ENCODE assay signal across 17 cellular contexts in genomic region chr14:64641760-64642159, GRCh38.
DNase-seq lines count a peak whose midpoint lies in the region; ATAC-seq, FAIRE-seq and TF ChIP-seq lines count a peak whose summit lies in the region.
"Had no signal": no experiment of that assay in that cellular context is flagged by ENCODE, and none has a peak within 500 bp of the region (broad histone marks: within the 10 kb centered on the region; RNA-seq: fewer than 3 reads in every experiment).

No MANE protein-coding gene starts in this region.

- H3K79me1 ChIP-seq in trophoblast cell (ENCODE audit: low read length): peaks cover 61% of the 10 kb centered on the region

- peak overlapping the region; percentile 97 for H2BK12ac ChIP-seq in trophoblast cell (ENCODE audit: low read length)

- no peak overlapping the region for H3K18ac ChIP-seq in trophoblast cell (ENCODE audit: low read length)

- no peak for ATAC-seq in right lobe of liver
- ATAC-seq: HCT116 had no signal

- peaks cover 6% of the 10 kb centered on the region for H3K36me3 Mint-ChIP-seq in Caco-2 (ENCODE audit: insufficient read depth, unreplicated experiment)
- H3K36me3 Mint-ChIP-seq in activated CD4-positive, alpha-beta T cell treated with anti-CD3 and anti-CD28 coated beads, Interleukin-2, amount 10 ng/mL, durations not matched to agents 24 days and 14 days (ENCODE audit: low read depth): no peaks in the 10 kb centered on the region
- H3K36me3 Mint-ChIP-seq: CD4-positive, alpha-beta memory T cell had no signal

- CTCF ChIA-PET in Caco-2 (lab: Charles Lee): no interaction called here

- no peaks in the 10 kb centered on the region for H3K27me3 Mint-ChIP-seq in Caco-2 (ENCODE audit: insufficient read depth, unreplicated experiment)
- peaks cover 28% of the 10 kb centered on the region for H3K27me3 Mint-ChIP-seq in activated CD4-positive, alpha-beta T cell treated with anti-CD3 and anti-CD28 coated beads, Interleukin-2, amount 10 ng/mL, durations not matched to agents 24 days and 14 days

- H4K91ac ChIP-seq in trophoblast cell (ENCODE audit: low read depth, low read length): peak overlapping the region; percentile 87

- peaks cover 72% of the 10 kb centered on the region for H3K4me1 ChIP-seq in Caco-2
- peaks cover 36 to 40% of the 10 kb centered on the region in 2 experiments for H3K4me1 ChIP-seq in trophoblast cell (ENCODE audit: control insufficient read depth in 1 of 2, insufficient read depth in 2 of 2, low read length in 2 of 2)
- peaks cover 0 to 34% (median 17%) of the 10 kb centered on the region in 4 donors for H3K4me1 ChIP-seq in right lobe of liver
- H3K4me1 ChIP-seq: BE2C had no signal

- peak overlapping the region; percentile 39 for H3K27ac Mint-ChIP-seq in Caco-2 (ENCODE audit: unreplicated experiment)
- no peak overlapping the region for H3K27ac Mint-ChIP-seq in activated CD4-positive, alpha-beta T cell treated with anti-CD3 and anti-CD28 coated beads, Interleukin-2, amount 10 ng/mL, durations not matched to agents 24 days and 14 days
- H3K27ac Mint-ChIP-seq: CD4-positive, alpha-beta memory T cell had no signal

- H3K4me3 ChIP-seq in Caco-2 (ENCODE audit: low read depth, low read length) (no peak overlapping the region), trophoblast cell (ENCODE audit: low read depth, low read length) (no peak overlapping the region), right lobe of liver (no peak overlapping the region)

- BruUV-seq in Caco-2 (replicated peaks; lab: Mats Ljungman, UMichigan): no TSS peak

- POLR2A ChIA-PET in Caco-2 (lab: Charles Lee): no interaction called here

- H3K23ac ChIP-seq in trophoblast cell (ENCODE audit: low read length): no peak overlapping the region

- intact Hi-C loops in Caco-2 (cut with micrococcal nuclease; ENCODE audit: unreplicated experiment) (no loop called here), right lobe of liver (cut with DNase I) (no loop called here)
- intact Hi-C loops in activated CD4-positive, alpha-beta T cell treated with anti-CD3 and anti-CD28 coated beads, Interleukin-2, amount 10 ng/mL, durations not matched to agents 24 days and 14 days (cut with micrococcal nuclease): no loop called here

- H3K79me2 ChIP-seq in trophoblast cell (ENCODE audit: control insufficient read depth, insufficient read depth, low read length, poor library complexity): peaks cover 12% of the 10 kb centered on the region

- no peak for TF ChIP-seq CTCF in Caco-2 (IDR thresholded peaks at IDR 0.05; ENCODE audit: insufficient read depth in 1 of 2, low read depth in 1 of 2, low read length in 1 of 2, severe bottlenecking in 1 of 2, unreplicated experiment in 1 of 2)
- no peak for TF ChIP-seq CTCF in right lobe of liver (IDR thresholded peaks at IDR 0.05)

- peak; percentile 73 for FAIRE-seq in urothelium cell line (lab: Jason Lieb, UNC)
- FAIRE-seq: D721Med, H54 had no signal

- H2AFZ ChIP-seq in trophoblast cell (ENCODE audit: insufficient read depth, low read length, poor library complexity): no peak overlapping the region

- no peak for TF ChIP-seq POLR2A in right lobe of liver (IDR thresholded peaks at IDR 0.05)

- H4K12ac ChIP-seq in trophoblast cell (ENCODE audit: low read depth, low read length): no peak overlapping the region

- H3K4me3 Mint-ChIP-seq in Caco-2 (ENCODE audit: unreplicated experiment): no peak overlapping the region
- no peak overlapping the region for H3K4me3 Mint-ChIP-seq in activated CD4-positive, alpha-beta T cell treated with anti-CD3 and anti-CD28 coated beads, Interleukin-2, amount 10 ng/mL, durations not matched to agents 24 days and 14 days
- H3K4me3 Mint-ChIP-seq: CD4-positive, alpha-beta memory T cell had no signal

- H3K9me3 ChIP-seq in Caco-2 (no peaks in the 10 kb centered on the region), trophoblast cell (ENCODE audit: insufficient read depth, low read depth, low read length) (no peaks in the 10 kb centered on the region), right lobe of liver (no peaks in the 10 kb centered on the region)

- no peak overlapping the region for H3K4me2 ChIP-seq in trophoblast cell (ENCODE audit: low read length)

- peak overlapping the region; percentile 69 for H4K8ac ChIP-seq in trophoblast cell (ENCODE audit: low read depth, low read length)

- H3K27ac ChIP-seq in trophoblast cell (ENCODE audit: low read depth, low read length): peak overlapping the region; percentile 33
- H3K27ac ChIP-seq in right lobe of liver: no peak overlapping the region
- H3K27ac ChIP-seq: C4-2B had no signal

- H2BK120ac ChIP-seq in trophoblast cell (ENCODE audit: insufficient read depth, low read length, poor library complexity): peak overlapping the region; percentile 93

- H2BK5ac ChIP-seq in trophoblast cell (ENCODE audit: low read depth, low read length, poor library complexity): peak overlapping the region; percentile 95

- WGBS in trophoblast cell (ENCODE audit: extremely low coverage, insufficient coverage, insufficient read length): no CpG with 5 or more reads among the region's 3 CpGs
- WGBS in right lobe of liver (ENCODE audit: insufficient coverage, low coverage, low lambda C conversion rate, missing lambda C conversion rate): 80% methylated on average over 3 of the region's 3 CpGs

- peak overlapping the region; percentile 97 for H2AK5ac ChIP-seq in trophoblast cell (ENCODE audit: low read length)

- peak overlapping the region; percentile 14 for H3K4ac ChIP-seq in trophoblast cell (ENCODE audit: low read depth, low read length)

- H3K9ac ChIP-seq in trophoblast cell (ENCODE audit: low read length): no peak overlapping the region

- H3K4me1 Mint-ChIP-seq in Caco-2 (ENCODE audit: low read depth, unreplicated experiment): peaks cover 58% of the 10 kb centered on the region
- peaks cover 3% of the 10 kb centered on the region for H3K4me1 Mint-ChIP-seq in activated CD4-positive, alpha-beta T cell treated with anti-CD3 and anti-CD28 coated beads, Interleukin-2, amount 10 ng/mL, durations not matched to agents 24 days and 14 days

- H3K36me3 ChIP-seq in Caco-2 (ENCODE audit: control insufficient read depth, insufficient read depth, low read length) (no peaks in the 10 kb centered on the region), trophoblast cell (ENCODE audit: control insufficient read depth in 1 of 2, insufficient read depth in 2 of 2, low read length in 2 of 2) (no peaks in the 10 kb centered on the region), right lobe of liver (no peaks in the 10 kb centered on the region)
- H3K36me3 ChIP-seq: BE2C had no signal

- peak overlapping the region; percentile 84 for H3K14ac ChIP-seq in trophoblast cell (ENCODE audit: low read length)

- H3K27me3 ChIP-seq in Caco-2 (replicated peaks; ENCODE audit: control insufficient read depth, insufficient read depth, low read length): no peaks in the 10 kb centered on the region
- H3K27me3 ChIP-seq in trophoblast cell (ENCODE audit: insufficient read depth, low read length): no peaks in the 10 kb centered on the region
- H3K27me3 ChIP-seq in right lobe of liver: no peaks in the 10 kb centered on the region
- H3K27me3 ChIP-seq: BE2C had no signal

- no peak for DNase-seq in Caco-2
- DNase-seq in inferior parietal cortex (ENCODE audit: extremely low spot score): peak; percentile 30
- DNase-seq in trophoblast cell: peak in 1 of 2 donors; percentile 65
- DNase-seq in urothelium cell line (ENCODE audit: low spot score): no peak
- DNase-seq in right lobe of liver: no peak
- DNase-seq in DMS53 (lab: John Stamatoyannopoulos, UW): no peak
- no peak for DNase-seq in activated CD4-positive, alpha-beta T cell treated with anti-CD3 and anti-CD28 coated beads, Interleukin-2, amount 10 ng/mL, durations not matched to agents 24 days and 14 days
- DNase-seq: BE2C; CD4-positive, alpha-beta memory T cell; DMS153; DND-41; GDM1; IMR-90 had no signal

- H3K9me3 Mint-ChIP-seq in Caco-2 (ENCODE audit: unreplicated experiment): no peaks in the 10 kb centered on the region
- no peaks in the 10 kb centered on the region for H3K9me3 Mint-ChIP-seq in activated CD4-positive, alpha-beta T cell treated with anti-CD3 and anti-CD28 coated beads, Interleukin-2, amount 10 ng/mL, durations not matched to agents 24 days and 14 days
